ENCODE assay signal across 15 cellular contexts in genomic region chr6:130138909-130139242, GRCh38.
DNase-seq lines count a peak whose midpoint lies in the region; ATAC-seq and TF ChIP-seq lines count a peak whose summit lies in the region.
"Had no signal": no experiment of that assay in that cellular context is flagged by ENCODE, and none has a peak within 500 bp of the region (broad histone marks: within the 10 kb centered on the region; RNA-seq: fewer than 3 reads in every experiment).

No MANE protein-coding gene starts in this region.

- no peaks in the 10 kb centered on the region for H3K27me3 Mint-ChIP-seq in activated CD8-positive, alpha-beta T cell treated with anti-CD3 and anti-CD28 coated beads, Interleukin-2, amount 10 ng/mL, durations not matched to agents 7 days and 5 days (ENCODE audit: low read depth)

- H3K4me1 ChIP-seq in sigmoid colon = no peaks in the 10 kb centered on the region

- peak overlapping the region; percentile 35 for H3K4me3 Mint-ChIP-seq in activated CD8-positive, alpha-beta T cell treated with anti-CD3 and anti-CD28 coated beads, Interleukin-2, amount 10 ng/mL, durations not matched to agents 7 days and 5 days
- H3K4me3 Mint-ChIP-seq: CD14-positive monocyte, WTC11 had no signal

- peak overlapping the region; percentile 81 for H3K27ac Mint-ChIP-seq in activated CD8-positive, alpha-beta T cell treated with anti-CD3 and anti-CD28 coated beads, Interleukin-2, amount 10 ng/mL, durations not matched to agents 7 days and 5 days
- H3K27ac Mint-ChIP-seq: WTC11 had no signal

- CTCF ChIA-PET in activated CD8-positive, alpha-beta T cell treated with anti-CD3 and anti-CD28 coated beads, Interleukin-2, amount 10 ng/mL, durations not matched to agents 7 days and 5 days (lab: Charles Lee) = interaction anchor here (1.2 to 1.9 kb wide), 4 partner anchors 9 to 111 kb away, joined by 3 to 5 read pairs (median 3); no protein-coding TSS in a partner anchor

- H3K9me3 Mint-ChIP-seq in activated CD8-positive, alpha-beta T cell treated with anti-CD3 and anti-CD28 coated beads, Interleukin-2, amount 10 ng/mL, durations not matched to agents 7 days and 5 days (ENCODE audit: insufficient read depth) = peaks cover 6% of the 10 kb centered on the region
- H3K9me3 Mint-ChIP-seq: WTC11 had no signal

- no peak overlapping the region for H3K4me3 ChIP-seq in sigmoid colon

- intact Hi-C loops in sigmoid colon (cut with DNase I) = no loop called here

- H3K4me1 Mint-ChIP-seq in activated CD8-positive, alpha-beta T cell treated with anti-CD3 and anti-CD28 coated beads, Interleukin-2, amount 10 ng/mL, durations not matched to agents 7 days and 5 days (ENCODE audit: low read depth) = peaks cover 46% of the 10 kb centered on the region

- TF ChIP-seq CTCF in sigmoid colon (IDR thresholded peaks at IDR 0.05) = no peak

- WGBS in sigmoid colon, 2 donors = 78 to 80% methylated on average over 3 of the region's 3 CpGs

- TF ChIP-seq POLR2A in GM18505 (IDR thresholded peaks at IDR 0.05; ENCODE audit: borderline replicate concordance, extremely low read depth, insufficient read depth, insufficient read length) (no peak), sigmoid colon (IDR thresholded peaks at IDR 0.05) (no peak)

- DNase-seq in activated CD8-positive, alpha-beta T cell treated with anti-CD3 and anti-CD28 coated beads, Interleukin-2, amount 10 ng/mL, durations not matched to agents 7 days and 5 days = no peak
- DNase-seq in sigmoid colon (no peak), germinal center (ENCODE audit: low spot score) (no peak)
- DNase-seq in stimulated activated CD4-positive, alpha-beta T cell treated with anti-CD3 and anti-CD28 coated beads, Interleukin-2, amount 100 ng/mL, for 48 hours = no peak
- DNase-seq: cortex of kidney; GF-D8; midbrain; stimulated activated CD4-positive, alpha-beta T cell treated with anti-CD3 and anti-CD28 coated beads, Interleukin-4, amount 100 ng/mL, for 4 hours; substantia nigra had no signal

- H3K27me3 ChIP-seq in sigmoid colon = no peaks in the 10 kb centered on the region

- POLR2A ChIA-PET in activated CD8-positive, alpha-beta T cell treated with anti-CD3 and anti-CD28 coated beads, Interleukin-2, amount 10 ng/mL, durations not matched to agents 7 days and 5 days (lab: Charles Lee) = no interaction called here

- H3K9me3 ChIP-seq in sigmoid colon = no peaks in the 10 kb centered on the region

- no peak overlapping the region for H3K27ac ChIP-seq in sigmoid colon

- H3K36me3 Mint-ChIP-seq in activated CD8-positive, alpha-beta T cell treated with anti-CD3 and anti-CD28 coated beads, Interleukin-2, amount 10 ng/mL, durations not matched to agents 7 days and 5 days (ENCODE audit: low read depth) = peaks cover 81% of the 10 kb centered on the region

- H3K36me3 ChIP-seq in sigmoid colon = no peaks in the 10 kb centered on the region

- peak; percentile 30 for ATAC-seq in GM18505 (IDR thresholded peaks at IDR 0.05; ENCODE audit: unreplicated experiment)
- peak; percentile 29 for ATAC-seq in GM19438 (IDR thresholded peaks at IDR 0.05; ENCODE audit: low read depth, unreplicated experiment)
- peak; percentile 33 for ATAC-seq in HG02973 (IDR thresholded peaks at IDR 0.05; ENCODE audit: unreplicated experiment)
- ATAC-seq in activated CD8-positive, alpha-beta T cell treated with anti-CD3 and anti-CD28 coated beads, Interleukin-2, amount 10 ng/mL, durations not matched to agents 7 days and 5 days = no peak
- no peak for ATAC-seq in GM18873 (IDR thresholded peaks at IDR 0.05; ENCODE audit: low FRiP score, unreplicated experiment)
- ATAC-seq: WTC11 had no signal

- TF ChIP-seq EP300 in sigmoid colon (IDR thresholded peaks at IDR 0.05) = no peak

Comparison
In these comparisons a context has a peak if more than half of its experiments do, and no peak if none do; other contexts are left out.
1. ATAC-seq: peak in GM18505 (single experiment), GM19438 (single experiment) and HG02973 (single experiment); none in activated CD8-positive, alpha-beta T cell treated with anti-CD3 and anti-CD28 coated beads, Interleukin-2, amount 10 ng/mL, durations not matched to agents 7 days and 5 days (single experiment) and GM18873 (single experiment).